In genomic region chr6:103672169-103672568, GRCh38 we compare ENCODE assay signal across 15 cellular contexts.
A peak's percentile ranks its signal among the peaks of the same experiment; 100 is the strongest.
DNase-seq lines count a peak whose midpoint lies in the region; ATAC-seq, FAIRE-seq and TF ChIP-seq lines count a peak whose summit lies in the region.
"Had no signal": no experiment of that assay in that cellular context is flagged by ENCODE, and none has a peak within 500 bp of the region (broad histone marks: within the 10 kb centered on the region; RNA-seq: fewer than 3 reads in every experiment).

No MANE protein-coding gene starts in this region.

- H3K4me1 Mint-ChIP-seq in HFFc6 (ENCODE audit: low read depth): no peaks in the 10 kb centered on the region
- H3K4me1 Mint-ChIP-seq: CD14-positive monocyte, immature natural killer cell, natural killer cell had no signal

- H3K27me3 Mint-ChIP-seq in HFFc6 (ENCODE audit: insufficient read depth): no peaks in the 10 kb centered on the region
- H3K27me3 Mint-ChIP-seq: activated CD8-positive, alpha-beta memory T cell treated with anti-CD3 and anti-CD28 coated beads, Interleukin-2, amount 10 ng/mL, durations not matched to agents 7 days and 5 days; activated naive CD8-positive, alpha-beta T cell treated with anti-CD3 and anti-CD28 coated beads, Interleukin-2, amount 50 U/mL, for 24 hours had no signal

- H3K4me3 Mint-ChIP-seq in HFFc6: no peak overlapping the region
- H3K4me3 Mint-ChIP-seq: activated CD8-positive, alpha-beta memory T cell treated with anti-CD3 and anti-CD28 coated beads, Interleukin-2, amount 10 ng/mL, durations not matched to agents 7 days and 5 days; activated naive CD8-positive, alpha-beta T cell treated with anti-CD3 and anti-CD28 coated beads, Interleukin-2, amount 50 U/mL, for 24 hours; immature natural killer cell; natural killer cell; stimulated activated effector memory CD8-positive, alpha-beta T cell treated with anti-CD3 and anti-CD28 coated beads, Interleukin-12 subunit alpha, Interleukin-12 subunit beta, amount 100 ng/mL, for 72 hours had no signal

- peak; percentile 92 for FAIRE-seq in A204.1 (lab: Jason Lieb, UNC)

- TF ChIP-seq CTCF in HFFc6 (IDR thresholded peaks at IDR 0.05) (0 out of 2 replicates have a peak, but pooled peaks have one; percentile 14), epithelial cell of proximal tubule (conservative IDR thresholded peaks at IDR 0.05; ENCODE audit: low read depth, low read length) (peak; percentile 27)

- no peak for DNase-seq in HFFc6
- peak; percentile 55 for DNase-seq in RKO (ENCODE audit: low spot score)
- DNase-seq in epithelial cell of proximal tubule (ENCODE audit: low read depth): no peak
- DNase-seq in mesenteric fat pad (ENCODE audit: low spot score): no peak
- no peak for DNase-seq in DMS153 treated with DMSO at 0.1 percent for 48 hours (lab: John Stamatoyannopoulos, UW; ENCODE audit: unreplicated experiment)
- no peak for DNase-seq in stimulated activated CD4-positive, alpha-beta T cell treated with anti-CD3 and anti-CD28 coated beads, Interleukin-4, amount 100 ng/mL, for 24 hours
- DNase-seq: activated CD8-positive, alpha-beta memory T cell treated with anti-CD3 and anti-CD28 coated beads, Interleukin-2, amount 10 ng/mL, durations not matched to agents 7 days and 5 days; activated naive CD8-positive, alpha-beta T cell treated with anti-CD3 and anti-CD28 coated beads, Interleukin-2, amount 50 U/mL, for 24 hours; immature natural killer cell; natural killer cell; NCI-H2081 had no signal

- H3K36me3 Mint-ChIP-seq in HFFc6 (ENCODE audit: low read depth): no peaks in the 10 kb centered on the region
- H3K36me3 Mint-ChIP-seq: activated CD8-positive, alpha-beta memory T cell treated with anti-CD3 and anti-CD28 coated beads, Interleukin-2, amount 10 ng/mL, durations not matched to agents 7 days and 5 days; CD14-positive monocyte; immature natural killer cell; natural killer cell; stimulated activated effector memory CD8-positive, alpha-beta T cell treated with anti-CD3 and anti-CD28 coated beads, Interleukin-12 subunit alpha, Interleukin-12 subunit beta, amount 100 ng/mL, for 72 hours had no signal

- H3K4me3 ChIP-seq in epithelial cell of proximal tubule (ENCODE audit: low read depth, low read length): no peak overlapping the region

- peaks cover 18% of the 10 kb centered on the region for H3K9me3 Mint-ChIP-seq in HFFc6
- H3K9me3 Mint-ChIP-seq: activated naive CD8-positive, alpha-beta T cell treated with anti-CD3 and anti-CD28 coated beads, Interleukin-2, amount 50 U/mL, for 24 hours had no signal

- no peak for ATAC-seq in HG02798 (IDR thresholded peaks at IDR 0.05; ENCODE audit: poor library complexity, unreplicated experiment)
- ATAC-seq: activated CD8-positive, alpha-beta memory T cell treated with anti-CD3 and anti-CD28 coated beads, Interleukin-2, amount 10 ng/mL, durations not matched to agents 7 days and 5 days; activated naive CD8-positive, alpha-beta T cell treated with anti-CD3 and anti-CD28 coated beads, Interleukin-2, amount 50 U/mL, for 24 hours; natural killer cell; stimulated activated effector memory CD8-positive, alpha-beta T cell treated with anti-CD3 and anti-CD28 coated beads, Interleukin-12 subunit alpha, Interleukin-12 subunit beta, amount 100 ng/mL, for 72 hours had no signal

- no peak overlapping the region for H3K27ac Mint-ChIP-seq in HFFc6
- H3K27ac Mint-ChIP-seq: activated CD8-positive, alpha-beta memory T cell treated with anti-CD3 and anti-CD28 coated beads, Interleukin-2, amount 10 ng/mL, durations not matched to agents 7 days and 5 days; activated naive CD8-positive, alpha-beta T cell treated with anti-CD3 and anti-CD28 coated beads, Interleukin-2, amount 50 U/mL, for 24 hours; CD14-positive monocyte; immature natural killer cell; natural killer cell; stimulated activated effector memory CD8-positive, alpha-beta T cell treated with anti-CD3 and anti-CD28 coated beads, Interleukin-12 subunit alpha, Interleukin-12 subunit beta, amount 100 ng/mL, for 72 hours had no signal
